ENCODE assay signal across 13 cellular contexts in genomic region chr2:189350515-189351209, GRCh38.
DNase-seq lines count a peak whose midpoint lies in the region; ATAC-seq, FAIRE-seq and TF ChIP-seq lines count a peak whose summit lies in the region.
"Had no signal": no experiment of that assay in that cellular context is flagged by ENCODE, and none has a peak within 500 bp of the region (broad histone marks: within the 10 kb centered on the region; RNA-seq: fewer than 3 reads in every experiment).

No MANE protein-coding gene starts in this region.

- peak overlapping the region; percentile 76 for H3K27ac Mint-ChIP-seq in chondrocyte (ENCODE audit: unreplicated experiment)
- H3K27ac Mint-ChIP-seq: progenitor cell of endocrine pancreas had no signal

- POLR2A ChIA-PET in A673 (lab: Charles Lee; ENCODE audit: low non-redundant PET): no interaction called here

- H3K36me3 ChIP-seq in A673 (ENCODE audit: insufficient read depth, low read length, poor library complexity, severe bottlenecking): no peaks in the 10 kb centered on the region

- FAIRE-seq in H54 (lab: Jason Lieb, UNC): peak; percentile 96

- no peaks in the 10 kb centered on the region for H3K9me3 ChIP-seq in A673 (ENCODE audit: low read depth, low read length, poor library complexity, severe bottlenecking)

- intact Hi-C loops in A673 (cut with micrococcal nuclease; ENCODE audit: unreplicated experiment): no loop called here

- no peak for TF ChIP-seq POLR2A in H54 (IDR thresholded peaks at IDR 0.05; ENCODE audit: low read depth, low read length)

- H3K4me1 Mint-ChIP-seq in chondrocyte (ENCODE audit: low read depth): peaks cover 57% of the 10 kb centered on the region

- no peaks in the 10 kb centered on the region for H3K27me3 ChIP-seq in A673 (replicated peaks; ENCODE audit: insufficient read depth, low read depth, low read length, poor library complexity)

- no TSS peak for BruUV-seq in A673 (replicated peaks; lab: Mats Ljungman, UMichigan)

- no peak for TF ChIP-seq CTCF in chondrocyte (IDR thresholded peaks at IDR 0.05)
- TF ChIP-seq CTCF in A673 (conservative IDR thresholded peaks at IDR 0.05; ENCODE audit: low read depth, low read length): no peak

- H3K9me3 Mint-ChIP-seq in chondrocyte (ENCODE audit: low read depth): peaks cover 31% of the 10 kb centered on the region

- DNase-seq in H54 (ENCODE audit: insufficient read length, low spot score) (no peak), chondrocyte (ENCODE audit: low spot score) (no peak), kidney tubule cell (ENCODE audit: low spot score) (peak; percentile 65), smooth muscle cell of the brain vasculature (ENCODE audit: low read depth, low spot score) (peak; percentile 95), RKO (ENCODE audit: low spot score) (no peak), A673 (ENCODE audit: low spot score) (no peak), NCI-H2196 (lab: John Stamatoyannopoulos, UW; ENCODE audit: unreplicated experiment) (no peak)
- DNase-seq: activated naive CD4-positive, alpha-beta T cell treated with anti-CD3 and anti-CD28 coated beads, Interleukin-2, amount 50 U/mL, for 16 hours; hypothalamus; NCI-H526; T1000 had no signal

- H3K4me1 ChIP-seq in A673 (ENCODE audit: insufficient read depth, low read length, poor library complexity, severe bottlenecking): peaks cover 5% of the 10 kb centered on the region

- no peak for ATAC-seq in HG02588 (IDR thresholded peaks at IDR 0.05; ENCODE audit: unreplicated experiment)

- CTCF ChIA-PET in A673 (lab: Charles Lee): no interaction called here

- H3K27ac ChIP-seq in A673 (ENCODE audit: low read depth, low read length, poor library complexity, severe bottlenecking): no peak overlapping the region

- H3K36me3 Mint-ChIP-seq in chondrocyte (ENCODE audit: low read depth): peaks cover 20% of the 10 kb centered on the region

- no peak overlapping the region for H3K4me3 ChIP-seq in A673 (ENCODE audit: low read depth, low read length, poor library complexity, severe bottlenecking)

- H3K4me3 Mint-ChIP-seq in chondrocyte (ENCODE audit: unreplicated experiment): no peak overlapping the region

- no peaks in the 10 kb centered on the region for H3K27me3 Mint-ChIP-seq in chondrocyte (ENCODE audit: low read depth)
- H3K27me3 Mint-ChIP-seq: progenitor cell of endocrine pancreas had no signal

Comparison
In these comparisons a context has a peak if more than half of its experiments do, and no peak if none do; other contexts are left out.
1. DNase-seq: peak in kidney tubule cell (single experiment) and smooth muscle cell of the brain vasculature (single experiment); none in H54 (single experiment), chondrocyte (single experiment), RKO (single experiment), A673 (single experiment) and NCI-H2196 (single experiment).